In genomic region chr1:230137328-230137815, GRCh38 we compare ENCODE assay signal across 26 cellular contexts.
A peak's percentile ranks its signal among the peaks of the same experiment; 100 is the strongest.
DNase-seq lines count a peak whose midpoint lies in the region; TF ChIP-seq lines count a peak whose summit lies in the region.
"Had no signal": no experiment of that assay in that cellular context is flagged by ENCODE, and none has a peak within 500 bp of the region (broad histone marks: within the 10 kb centered on the region; RNA-seq: fewer than 3 reads in every experiment).

No MANE protein-coding gene starts in this region.

- no peaks in the 10 kb centered on the region for H3K9me3 ChIP-seq in left ventricle myocardium inferior (replicated peaks)
- H3K9me3 ChIP-seq in right atrium auricular region = no peaks in the 10 kb centered on the region
- H3K9me3 ChIP-seq in tibial artery = no peaks in the 10 kb centered on the region
- H3K9me3 ChIP-seq in prostate gland = no peaks in the 10 kb centered on the region
- H3K9me3 ChIP-seq: body of pancreas, sigmoid colon, suprapubic skin had no signal

- no peaks in the 10 kb centered on the region for H3K36me3 ChIP-seq in left ventricle myocardium inferior
- H3K36me3 ChIP-seq in right atrium auricular region = no peaks in the 10 kb centered on the region
- no peaks in the 10 kb centered on the region for H3K36me3 ChIP-seq in tibial artery
- no peaks in the 10 kb centered on the region for H3K36me3 ChIP-seq in prostate gland
- H3K36me3 ChIP-seq: sigmoid colon, suprapubic skin had no signal

- TF ChIP-seq POLR2A in prostate gland (IDR thresholded peaks at IDR 0.05) = no peak

- intact Hi-C loops in left ventricle myocardium inferior (cut with micrococcal nuclease) = no loop called here
- intact Hi-C loops in tibial artery (cut with DNase I; ENCODE audit: low total_unique reads) = no loop called here
- intact Hi-C loops in prostate gland (cut with DNase I) = no loop called here

- H3K4me3 ChIP-seq in left ventricle myocardium inferior = peak overlapping the region; percentile 38
- no peak overlapping the region for H3K4me3 ChIP-seq in right atrium auricular region
- peak overlapping the region; percentile 28 to 29 for H3K4me3 ChIP-seq in tibial artery
- no peak overlapping the region for H3K4me3 ChIP-seq in prostate gland
- H3K4me3 ChIP-seq: body of pancreas, PC-9, sigmoid colon, suprapubic skin had no signal

- no peaks in the 10 kb centered on the region for H3K36me3 Mint-ChIP-seq in brain
- H3K36me3 Mint-ChIP-seq: activated naive CD4-positive, alpha-beta T cell treated with anti-CD3 and anti-CD28 coated beads, Interleukin-2, amount 50 U/mL, for 72 hours had no signal

- no peaks in the 10 kb centered on the region for H3K27me3 Mint-ChIP-seq in brain
- H3K27me3 Mint-ChIP-seq: IgD-negative memory B cell; naive thymus-derived CD8-positive, alpha-beta T cell had no signal

- H3K4me3 Mint-ChIP-seq in brain = peak overlapping the region in 3 of 5 experiments; percentile 42 to 64 (median 61)
- H3K4me3 Mint-ChIP-seq: IgD-negative memory B cell; naive thymus-derived CD8-positive, alpha-beta T cell; T-helper 2 cell treated with Interferon-gamma antibody and Interleukin-4, amounts not matched to agents 5 μg/mL and 100 μg/mL, for 36 hours had no signal

- WGBS in prostate gland = 46% methylated on average over 5 of the region's 5 CpGs

- no peaks in the 10 kb centered on the region for H3K27me3 ChIP-seq in left ventricle myocardium inferior (ENCODE audit: low read depth)
- no peaks in the 10 kb centered on the region for H3K27me3 ChIP-seq in right atrium auricular region
- no peaks in the 10 kb centered on the region for H3K27me3 ChIP-seq in tibial artery
- H3K27me3 ChIP-seq in prostate gland (replicated peaks; ENCODE audit: insufficient read depth) = no peaks in the 10 kb centered on the region
- H3K27me3 ChIP-seq: body of pancreas, sigmoid colon, suprapubic skin had no signal

- H3K4me1 Mint-ChIP-seq in brain = peaks cover 97% of the 10 kb centered on the region

- H3K27ac ChIP-seq in left ventricle myocardium inferior (replicated peaks) (no peak overlapping the region), right atrium auricular region (no peak overlapping the region), tibial artery (peak overlapping the region; percentile 4 to 28), prostate gland (no peak overlapping the region)
- H3K27ac ChIP-seq: epithelial cell of prostate, parathyroid adenoma, PC-9, suprapubic skin had no signal

- TF ChIP-seq CTCF in left ventricle myocardium inferior (IDR thresholded peaks at IDR 0.05; ENCODE audit: borderline replicate concordance) = no peak
- TF ChIP-seq CTCF in right atrium auricular region (IDR thresholded peaks at IDR 0.05) = no peak
- TF ChIP-seq CTCF in brain (conservative IDR thresholded peaks at IDR 0.05) = no peak
- no peak for TF ChIP-seq CTCF in tibial artery (IDR thresholded peaks at IDR 0.05)
- TF ChIP-seq CTCF in prostate gland (IDR thresholded peaks at IDR 0.05) = no peak

- peak overlapping the region in 4 of 5 experiments; percentile 24 to 90 (median 63) for H3K27ac Mint-ChIP-seq in brain
- H3K27ac Mint-ChIP-seq: T-helper 2 cell treated with Interferon-gamma antibody and Interleukin-4, amounts not matched to agents 5 μg/mL and 100 μg/mL, for 36 hours had no signal

- DNase-seq in left ventricle myocardium inferior = no peak
- no peak for DNase-seq in right atrium auricular region (ENCODE audit: low spot score)
- peak; percentile 17 for DNase-seq in fibroblast of the conjunctiva (ENCODE audit: low read depth)
- DNase-seq in tibial artery = no peak
- DNase-seq in prostate gland (ENCODE audit: low spot score) = no peak
- no peak for DNase-seq in SKM-1 (lab: John Stamatoyannopoulos, UW; ENCODE audit: unreplicated experiment)
- no peak for DNase-seq in NCI-H1694 (lab: John Stamatoyannopoulos, UW)
- DNase-seq: ACHN; activated T-cell treated with anti-CD3 and anti-CD28 coated beads, Interleukin-2, amount 50 U/mL, for 48 hours; dermis blood vessel endothelial cell; kidney glomerular epithelial cell; MM.1S; naive thymus-derived CD8-positive, alpha-beta T cell; NCI-H187 treated with DMSO at 0.1 percent for 48 hours; NCI-H226; NCI-H774; PC-9; sigmoid colon had no signal

- no peaks in the 10 kb centered on the region for H3K9me3 Mint-ChIP-seq in brain
- H3K9me3 Mint-ChIP-seq: activated naive CD4-positive, alpha-beta T cell treated with anti-CD3 and anti-CD28 coated beads, Interleukin-2, amount 50 U/mL, for 72 hours; IgD-negative memory B cell; naive thymus-derived CD8-positive, alpha-beta T cell; T-helper 2 cell treated with Interferon-gamma antibody and Interleukin-4, amounts not matched to agents 5 μg/mL and 100 μg/mL, for 36 hours had no signal

- peaks cover 52% of the 10 kb centered on the region for H3K4me1 ChIP-seq in left ventricle myocardium inferior
- peaks cover 0 to 38% of the 10 kb centered on the region in 2 donors for H3K4me1 ChIP-seq in right atrium auricular region
- peaks cover 0 to 65% (median 22%) of the 10 kb centered on the region in 4 donors for H3K4me1 ChIP-seq in tibial artery
- H3K4me1 ChIP-seq in prostate gland (replicated peaks) = no peaks in the 10 kb centered on the region
- H3K4me1 ChIP-seq: parathyroid adenoma had no signal

Comparison
In these comparisons a context has a peak if more than half of its experiments do, and no peak if none do; other contexts are left out.
1. H3K4me3 ChIP-seq: peak in left ventricle myocardium inferior (single experiment) and tibial artery (2 of 2); none in right atrium auricular region (0 of 2) and prostate gland (0 of 2).
2. H3K27ac ChIP-seq: peak in tibial artery (2 of 2); none in left ventricle myocardium inferior (single experiment), right atrium auricular region (0 of 2) and prostate gland (0 of 2).